22 cellular contexts compared by ENCODE assay signal in genomic region chr16:66254751-66255150, GRCh38.
"Had no signal": no experiment of that assay in that cellular context is flagged by ENCODE, and none has a peak within 500 bp of the region (broad histone marks: within the 10 kb centered on the region; RNA-seq: fewer than 3 reads in every experiment).

No MANE protein-coding gene starts in this region.

- H3K36me3 ChIP-seq: ascending aorta, cardiac muscle cell, neural progenitor cell, ovary, transverse colon, uterus had no signal

- H3K27ac ChIP-seq: ascending aorta, cardiac muscle cell, neural progenitor cell, ovary, psoas muscle, transverse colon, uterus, VCaP had no signal

- ATAC-seq: activated T-cell treated with anti-CD3 and anti-CD28 coated beads, Interleukin-2, amount 50 U/mL, for 4 hours; effector memory CD8-positive, alpha-beta T cell; mucosa of descending colon; psoas muscle; right cardiac atrium had no signal

- H3K9ac ChIP-seq: neural progenitor cell had no signal

- H3K4me2 ChIP-seq: neural progenitor cell had no signal

- H3K4me3 ChIP-seq: ascending aorta, cardiac muscle cell, mucosa of descending colon, neural progenitor cell, ovary, psoas muscle, skin epidermis, transverse colon, uterus had no signal

- H3K9me3 ChIP-seq: ascending aorta, mucosa of descending colon, ovary, psoas muscle, transverse colon, uterus had no signal

- H3K4me1 ChIP-seq: neural progenitor cell, psoas muscle had no signal

- DNase-seq: activated CD4-positive, alpha-beta T cell treated with anti-CD3 and anti-CD28 coated beads, Interleukin-2, amount 50 U/mL, for 1 hour; activated CD4-positive, CD25-positive, alpha-beta regulatory T cell treated with anti-CD3 and anti-CD28 coated beads, Interleukin-2, amount 50 U/mL, for 72 hours; activated CD8-positive, alpha-beta memory T cell treated with anti-CD3 and anti-CD28 coated beads, Interleukin-2, amount 50 U/mL, for 4 hours; activated effector memory CD4-positive, alpha-beta T cell treated with anti-CD3 and anti-CD28 coated beads, Interleukin-2, amount 50 U/mL, for 16 hours; activated naive CD4-positive, alpha-beta T cell treated with anti-CD3 and anti-CD28 coated beads, Interleukin-2, amount 50 U/mL, for 16 hours; activated T-cell treated with anti-CD3 and anti-CD28 coated beads, Interleukin-2, amount 50 U/mL, for 4 hours; effector memory CD8-positive, alpha-beta T cell; mucosa of descending colon; naive B cell; ovary; right cardiac atrium; stimulated activated CD4-positive, alpha-beta T cell treated with anti-CD3 and anti-CD28 coated beads, Interleukin-15, amount 100 ng/mL, for 24 hours; stimulated activated CD4-positive, alpha-beta T cell treated with anti-CD3 and anti-CD28 coated beads, Interleukin-2, amount 100 ng/mL, for 48 hours; T-helper 2 cell; transverse colon; uterus had no signal

- H3K27me3 ChIP-seq: ascending aorta, cardiac muscle cell, neural progenitor cell, ovary, uterus had no signal
